Comparison of ENCODE assay signal across 10 cellular contexts in genomic region chr2:196783431-196784094, GRCh38. TPM values are rescaled to one million over a fixed set of nuclear protein-coding genes. Genes with fewer than 3 reads are reported as not detected.
DNase-seq lines count a peak whose midpoint lies in the region; ATAC-seq and TF ChIP-seq lines count a peak whose summit lies in the region.
"Had no signal": no experiment of that assay in that cellular context is flagged by ENCODE, and none has a peak within 500 bp of the region (broad histone marks: within the 10 kb centered on the region; RNA-seq: fewer than 3 reads in every experiment).

No MANE protein-coding gene starts in this region.

- H3K36me3 ChIP-seq in stomach (peaks cover 31 to 100% (median 97%) of the 10 kb centered on the region in 4 donors), tibial nerve (peaks cover 0 to 90% (median 5%) of the 10 kb centered on the region in 3 donors)

- no peaks in the 10 kb centered on the region for H3K4me1 ChIP-seq in stomach
- no peaks in the 10 kb centered on the region for H3K4me1 ChIP-seq in tibial nerve

- no peak overlapping the region for H3K27ac ChIP-seq in stomach
- no peak overlapping the region for H3K27ac ChIP-seq in tibial nerve

- peaks cover 10% of the 10 kb centered on the region for H3K4me1 Mint-ChIP-seq in activated naive CD4-positive, alpha-beta T cell treated with anti-CD3 and anti-CD28 coated beads, Interleukin-2, amount 50 U/mL, for 24 hours

- 84 to 98% (median 93%) methylated on average over 4 of the region's 4 CpGs for WGBS in stomach, 5 donors
- 93 to 96% methylated on average over 4 of the region's 4 CpGs for WGBS in tibial nerve, 2 donors

- no peaks in the 10 kb centered on the region for H3K27me3 Mint-ChIP-seq in activated naive CD4-positive, alpha-beta T cell treated with anti-CD3 and anti-CD28 coated beads, Interleukin-2, amount 50 U/mL, for 24 hours

- H3K9me3 ChIP-seq in stomach: no peaks in the 10 kb centered on the region
- H3K9me3 ChIP-seq in tibial nerve: no peaks in the 10 kb centered on the region

- H3K4me3 Mint-ChIP-seq in activated naive CD4-positive, alpha-beta T cell treated with anti-CD3 and anti-CD28 coated beads, Interleukin-2, amount 50 U/mL, for 24 hours: peak overlapping the region; percentile 1

- H3K27ac Mint-ChIP-seq in activated naive CD4-positive, alpha-beta T cell treated with anti-CD3 and anti-CD28 coated beads, Interleukin-2, amount 50 U/mL, for 24 hours: peak overlapping the region; percentile 78

- H3K9me3 Mint-ChIP-seq in activated naive CD4-positive, alpha-beta T cell treated with anti-CD3 and anti-CD28 coated beads, Interleukin-2, amount 50 U/mL, for 24 hours: no peaks in the 10 kb centered on the region

- H3K36me3 Mint-ChIP-seq in activated naive CD4-positive, alpha-beta T cell treated with anti-CD3 and anti-CD28 coated beads, Interleukin-2, amount 50 U/mL, for 24 hours: peaks cover 25% of the 10 kb centered on the region

- ATAC-seq in GM18870 (IDR thresholded peaks at IDR 0.05; ENCODE audit: unreplicated experiment) (peak; percentile 44), HG02885 (IDR thresholded peaks at IDR 0.05; ENCODE audit: poor library complexity, unreplicated experiment) (peak; percentile 67), GM18517 (IDR thresholded peaks at IDR 0.05; ENCODE audit: unreplicated experiment) (no peak)

- DNase-seq in renal cortical epithelial cell (ENCODE audit: low read depth) (peak; percentile 54), NCI-H2227 treated with DMSO at 0.1 percent for 48 hours (lab: John Stamatoyannopoulos, UW) (no peak), stomach (no peak), tibial nerve (ENCODE audit: low spot score in 2 of 2) (no peak)

- TF ChIP-seq POLR2A in stomach (IDR thresholded peaks at IDR 0.05) (no peak), tibial nerve (IDR thresholded peaks at IDR 0.05) (no peak)

- H3K27me3 ChIP-seq in stomach (no peaks in the 10 kb centered on the region), tibial nerve (no peaks in the 10 kb centered on the region)

- intact Hi-C loops in stomach (cut with DNase I; ENCODE audit: low total_unique reads): no loop called here

- TF ChIP-seq EP300 in stomach (IDR thresholded peaks at IDR 0.05) (no peak), tibial nerve (IDR thresholded peaks at IDR 0.05) (no peak)

- no peak overlapping the region for H3K4me3 ChIP-seq in stomach
- H3K4me3 ChIP-seq in tibial nerve: no peak overlapping the region
- H3K4me3 ChIP-seq: SK-N-MC had no signal

- no peak for TF ChIP-seq CTCF in stomach (IDR thresholded peaks at IDR 0.05)
- TF ChIP-seq CTCF in tibial nerve (IDR thresholded peaks at IDR 0.05): no peak

RNA-seq across cellular contexts. Expression of gene GTF3C3, which starts 15.9 kb away (rescaled TPM):
- total RNA-seq in renal cortical epithelial cell (40.1 and 48.4 TPM in 2 replicates), stomach (10 to 100 TPM in 4 of 5 donors, 1 to 10 TPM in 1; 7.2 to 77.6 (median 74.7) TPM), tibial nerve (10 to 100 TPM; 18.6 to 35.2 (median 28.3) TPM)
- 1 to 10 TPM; 6.0 to 7.9 (median 7.2) TPM for polyA plus RNA-seq in stomach

RNA-seq across cellular contexts. Expression of gene C2orf66, which starts 25.6 kb away (rescaled TPM):
- total RNA-seq in renal cortical epithelial cell: 0.35 TPM in 1 of 2 replicates, not detected in the other
- not detected for total RNA-seq in stomach
- under 1 TPM in 1 of 3 donors, not detected in 2; 0.05 TPM for polyA plus RNA-seq in stomach
- total RNA-seq in tibial nerve: not detected
- total RNA-seq: lung microvascular endothelial cell had no signal
